8 cellular contexts compared by ENCODE assay signal in genomic region chr15:41661529-41662225, GRCh38. TPM values are rescaled to one million over a fixed set of nuclear protein-coding genes. Genes with fewer than 3 reads are reported as not detected.
DNase-seq lines count a peak whose midpoint lies in the region; ATAC-seq and TF ChIP-seq lines count a peak whose summit lies in the region.

No MANE protein-coding gene starts in this region.

- H3K27me3 ChIP-seq in left ventricle myocardium inferior (ENCODE audit: low read depth), result no peaks in the 10 kb centered on the region
- H3K27me3 ChIP-seq in tibial artery, result no peaks in the 10 kb centered on the region

- intact Hi-C loops in left ventricle myocardium inferior (cut with micrococcal nuclease), result no loop called here
- intact Hi-C loops in tibial artery (cut with DNase I; ENCODE audit: low total_unique reads), result loop anchor here (5.0 to 10.0 kb wide), 2 partner anchors 39 to 857 kb away; partner anchors contain the start of genes DNAJC17 and ZFYVE19

- peaks cover 28% of the 10 kb centered on the region for H3K27me3 Mint-ChIP-seq in T-helper 1 cell treated with Interleukin-12 subunit alpha and Interleukin-12 subunit beta and Interleukin-4 antibody, amounts not matched to agents 30 μg/mL and 1 μg/mL, for 36 hours (ENCODE audit: low read depth)

- TF ChIP-seq CTCF in left ventricle myocardium inferior (IDR thresholded peaks at IDR 0.05; ENCODE audit: borderline replicate concordance) (no peak), tibial artery (IDR thresholded peaks at IDR 0.05) (no peak)

- H3K4me3 Mint-ChIP-seq in T-helper 1 cell treated with Interleukin-12 subunit alpha and Interleukin-12 subunit beta and Interleukin-4 antibody, amounts not matched to agents 30 μg/mL and 1 μg/mL, for 36 hours, result peak overlapping the region; percentile 88

- DNase-seq in AML-193 (lab: John Stamatoyannopoulos, UW) (peak; percentile 83 to 84), MV-4-11 (lab: John Stamatoyannopoulos, UW) (peak; percentile 92), amniotic epithelial cell (ENCODE audit: low read depth) (peak; percentile 76), left ventricle myocardium inferior (peak; percentile 67), pons (ENCODE audit: low spot score) (peak; percentile 82), tibial artery (peak; percentile 68 to 86)

- H3K4me1 ChIP-seq in left ventricle myocardium inferior (peaks cover 59% of the 10 kb centered on the region), tibial artery (peaks cover 0 to 32% (median 14%) of the 10 kb centered on the region in 4 donors)

- no peaks in the 10 kb centered on the region for H3K36me3 ChIP-seq in left ventricle myocardium inferior
- no peaks in the 10 kb centered on the region for H3K36me3 ChIP-seq in tibial artery

- H3K9me3 ChIP-seq in left ventricle myocardium inferior (replicated peaks), result no peaks in the 10 kb centered on the region
- no peaks in the 10 kb centered on the region for H3K9me3 ChIP-seq in tibial artery

- peaks cover 11% of the 10 kb centered on the region for H3K36me3 Mint-ChIP-seq in T-helper 1 cell treated with Interleukin-12 subunit alpha and Interleukin-12 subunit beta and Interleukin-4 antibody, amounts not matched to agents 30 μg/mL and 1 μg/mL, for 36 hours (ENCODE audit: low read depth)

- H3K27ac ChIP-seq in left ventricle myocardium inferior (replicated peaks), result peak overlapping the region; percentile 88
- peak overlapping the region; percentile 75 to 82 for H3K27ac ChIP-seq in tibial artery

- peak overlapping the region; percentile 92 for H3K27ac Mint-ChIP-seq in T-helper 1 cell treated with Interleukin-12 subunit alpha and Interleukin-12 subunit beta and Interleukin-4 antibody, amounts not matched to agents 30 μg/mL and 1 μg/mL, for 36 hours

- peaks cover 29% of the 10 kb centered on the region for H3K4me1 Mint-ChIP-seq in T-helper 1 cell treated with Interleukin-12 subunit alpha and Interleukin-12 subunit beta and Interleukin-4 antibody, amounts not matched to agents 30 μg/mL and 1 μg/mL, for 36 hours (ENCODE audit: low read depth)

- peak; percentile 41 for ATAC-seq in GM19452 (IDR thresholded peaks at IDR 0.05; ENCODE audit: unreplicated experiment)

- H3K4me3 ChIP-seq in left ventricle myocardium inferior, result peak overlapping the region; percentile 73
- H3K4me3 ChIP-seq in tibial artery, result peak overlapping the region; percentile 53 to 62

- peaks cover 17% of the 10 kb centered on the region for H3K9me3 Mint-ChIP-seq in T-helper 1 cell treated with Interleukin-12 subunit alpha and Interleukin-12 subunit beta and Interleukin-4 antibody, amounts not matched to agents 30 μg/mL and 1 μg/mL, for 36 hours

RNA-seq across cellular contexts. Expression of gene MGA, which starts 1.5 kb away (rescaled TPM):
- 29.6 TPM for total RNA-seq in left ventricle myocardium inferior

Comparison
In these comparisons a context has a peak if more than half of its experiments do, and no peak if none do; other contexts are left out.
1. Peak in every context shown above with its lines: DNase-seq, ATAC-seq, H3K4me3 ChIP-seq and H3K27ac ChIP-seq.